ENCODE assay signal across 18 cellular contexts in the genomic region with DNA sequence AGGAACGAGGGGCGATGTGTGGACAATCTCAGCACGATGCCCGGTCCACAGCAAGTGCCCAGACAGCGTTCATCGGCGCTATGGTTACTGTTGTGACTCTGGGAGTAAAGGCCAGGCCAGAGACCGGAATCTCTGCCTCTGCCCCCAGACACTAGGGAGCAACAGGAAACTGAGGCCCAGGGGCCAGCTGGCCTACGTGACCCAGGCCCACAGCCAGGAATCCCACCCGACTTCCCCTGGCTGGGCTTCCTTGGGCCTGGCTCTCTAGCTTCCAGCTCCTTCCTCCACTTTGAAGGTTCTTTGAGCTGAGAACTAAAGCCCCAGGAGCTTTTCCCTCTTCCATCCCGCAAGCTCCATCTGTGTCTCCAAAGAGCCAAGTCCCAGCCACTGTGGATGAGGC.
"Had no signal": no experiment of that assay in that cellular context is flagged by ENCODE, and none has a peak within 500 bp of the region (broad histone marks: within the 10 kb centered on the region; RNA-seq: fewer than 3 reads in every experiment).

No MANE protein-coding gene starts in this region.

- H3K4me3 ChIP-seq: esophagus muscularis mucosa, left ventricle myocardium inferior, ovary, sigmoid colon had no signal

- H3K27ac ChIP-seq: brain microvascular endothelial cell, esophagus muscularis mucosa, left ventricle myocardium inferior, ovary, sigmoid colon had no signal

- H3K9me3 Mint-ChIP-seq: activated naive CD8-positive, alpha-beta T cell treated with anti-CD3 and anti-CD28 coated beads, Interleukin-2, amount 10 ng/mL, durations not matched to agents 7 days and 5 days; activated T-cell treated with anti-CD3 and anti-CD28 coated beads, Interleukin-2, amount 50 U/mL, for 72 hours; central memory CD8-positive, alpha-beta T cell; memory B cell; nephron progenitor cell had no signal

- ATAC-seq: activated T-cell treated with anti-CD3 and anti-CD28 coated beads, Interleukin-2, amount 50 U/mL, for 72 hours had no signal

- H3K36me3 ChIP-seq: brain microvascular endothelial cell, esophagus muscularis mucosa, left ventricle myocardium inferior, ovary, sigmoid colon had no signal

- H3K27ac Mint-ChIP-seq: memory B cell, nephron progenitor cell had no signal

- H3K27me3 Mint-ChIP-seq: activated naive CD8-positive, alpha-beta T cell treated with anti-CD3 and anti-CD28 coated beads, Interleukin-2, amount 10 ng/mL, durations not matched to agents 7 days and 5 days; central memory CD8-positive, alpha-beta T cell; memory B cell had no signal

- DNase-seq: activated CD4-positive, alpha-beta T cell treated with anti-CD3 and anti-CD28 coated beads for 1 hour; activated CD8-positive, alpha-beta memory T cell treated with anti-CD3 and anti-CD28 coated beads, Interleukin-2, amount 50 U/mL, for 48 hours; activated gamma-delta T cell treated with Interleukin-2 at 50 U/mL for 16 hours; activated naive CD8-positive, alpha-beta T cell treated with anti-CD3 and anti-CD28 coated beads, Interleukin-2, amount 10 ng/mL, durations not matched to agents 7 days and 5 days; activated T-cell treated with anti-CD3 and anti-CD28 coated beads, Interleukin-2, amount 50 U/mL, for 72 hours; brain microvascular endothelial cell; cortex of kidney; effector CD4-positive, alpha-beta T cell; hypothalamus; left ventricle myocardium inferior; nephron progenitor cell; ovary; sigmoid colon; stimulated activated CD4-positive, alpha-beta T cell treated with anti-CD3 and anti-CD28 coated beads, Interleukin-1b, Interleukin-23, amount 100 ng/mL, for 48 hours; T-helper 9 cell had no signal

- H3K36me3 Mint-ChIP-seq: memory B cell had no signal

- H3K9me3 ChIP-seq: esophagus muscularis mucosa, left ventricle myocardium inferior, ovary, sigmoid colon had no signal

- H3K27me3 ChIP-seq: brain microvascular endothelial cell, esophagus muscularis mucosa, ovary, sigmoid colon had no signal

- H3K4me3 Mint-ChIP-seq: activated naive CD8-positive, alpha-beta T cell treated with anti-CD3 and anti-CD28 coated beads, Interleukin-2, amount 10 ng/mL, durations not matched to agents 7 days and 5 days; activated T-cell treated with anti-CD3 and anti-CD28 coated beads, Interleukin-2, amount 50 U/mL, for 72 hours; central memory CD8-positive, alpha-beta T cell; memory B cell; nephron progenitor cell had no signal
